ENCODE assay signal across 21 cellular contexts in the genomic region with DNA sequence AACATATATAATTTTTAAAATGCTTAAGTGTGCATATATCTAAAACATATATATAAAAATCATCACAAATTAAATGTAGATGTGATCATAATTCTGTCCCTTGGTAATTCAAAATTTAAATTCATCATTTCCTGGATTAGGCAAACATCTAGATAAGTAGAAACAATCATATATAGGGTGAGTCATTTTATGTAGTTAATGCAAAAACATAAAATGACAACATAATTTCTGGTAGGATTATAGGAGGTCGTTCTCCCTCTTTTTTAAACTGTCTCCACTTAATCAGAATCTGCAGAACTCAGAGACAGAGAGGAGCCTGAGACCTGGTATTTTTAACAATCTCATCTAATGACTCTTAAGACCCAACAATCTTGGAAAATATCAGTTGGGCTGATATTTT.
DNase-seq lines count a peak whose midpoint lies in the region; ATAC-seq, FAIRE-seq and TF ChIP-seq lines count a peak whose summit lies in the region.
"Had no signal": no experiment of that assay in that cellular context is flagged by ENCODE, and none has a peak within 500 bp of the region (broad histone marks: within the 10 kb centered on the region; RNA-seq: fewer than 3 reads in every experiment).

No MANE protein-coding gene starts in this region.

- H2BK120ac ChIP-seq in H9 (ENCODE audit: low read depth, low read length, poor library complexity, severe bottlenecking), result no peak overlapping the region

- H3K27me3 Mint-ChIP-seq in T-helper 2 cell treated with Interferon-gamma antibody and Interleukin-4, amounts not matched to agents 5 μg/mL and 100 μg/mL, for 36 hours (ENCODE audit: low read depth), result no peaks in the 10 kb centered on the region
- no peaks in the 10 kb centered on the region for H3K27me3 Mint-ChIP-seq in H9 (ENCODE audit: low read depth)
- H3K27me3 Mint-ChIP-seq in activated CD4-positive, alpha-beta T cell treated with anti-CD3 and anti-CD28 coated beads for 36 hours, result no peaks in the 10 kb centered on the region
- H3K27me3 Mint-ChIP-seq: IgD-negative memory B cell had no signal

- no peaks in the 10 kb centered on the region for H3K27me3 ChIP-seq in H9 (ENCODE audit: insufficient read depth, low read length)
- H3K27me3 ChIP-seq: BLaER1 had no signal

- no peak overlapping the region for H2BK20ac ChIP-seq in H9 (ENCODE audit: low read depth, low read length, poor library complexity, severe bottlenecking)

- H3K23me2 ChIP-seq in H9 (ENCODE audit: insufficient read length, low read depth, low read length, poor library complexity, severe bottlenecking), result no peaks in the 10 kb centered on the region

- no peaks in the 10 kb centered on the region for H3K9me3 Mint-ChIP-seq in T-helper 2 cell treated with Interferon-gamma antibody and Interleukin-4, amounts not matched to agents 5 μg/mL and 100 μg/mL, for 36 hours
- H3K9me3 Mint-ChIP-seq in H9, result no peaks in the 10 kb centered on the region
- no peaks in the 10 kb centered on the region for H3K9me3 Mint-ChIP-seq in activated CD4-positive, alpha-beta T cell treated with anti-CD3 and anti-CD28 coated beads for 36 hours (ENCODE audit: low read depth)
- H3K9me3 Mint-ChIP-seq: IgD-negative memory B cell had no signal

- no peaks in the 10 kb centered on the region for H3K9me3 ChIP-seq in H9 (ENCODE audit: control insufficient read depth, low read depth, low read length)
- H3K9me3 ChIP-seq: A549, BLaER1 had no signal

- no peak overlapping the region for H3K18ac ChIP-seq in H9 (ENCODE audit: insufficient read length, low read depth, low read length)

- TF ChIP-seq CTCF in H9 (conservative IDR thresholded peaks at IDR 0.05), result no peak

- CTCF ChIA-PET in activated CD4-positive, alpha-beta T cell treated with anti-CD3 and anti-CD28 coated beads for 36 hours (lab: Charles Lee), result no interaction called here

- no peak overlapping the region for H3T11ph ChIP-seq in H9 (ENCODE audit: low read length)

- POLR2A ChIA-PET in activated CD4-positive, alpha-beta T cell treated with anti-CD3 and anti-CD28 coated beads for 36 hours (lab: Charles Lee), result no interaction called here

- ATAC-seq in activated CD4-positive, alpha-beta T cell treated with anti-CD3 and anti-CD28 coated beads for 36 hours, result no peak
- ATAC-seq: A549, HepG2 had no signal

- no peaks in the 10 kb centered on the region for H3K4me1 Mint-ChIP-seq in T-helper 2 cell treated with Interferon-gamma antibody and Interleukin-4, amounts not matched to agents 5 μg/mL and 100 μg/mL, for 36 hours (ENCODE audit: low read depth)
- no peaks in the 10 kb centered on the region for H3K4me1 Mint-ChIP-seq in H9
- no peaks in the 10 kb centered on the region for H3K4me1 Mint-ChIP-seq in activated CD4-positive, alpha-beta T cell treated with anti-CD3 and anti-CD28 coated beads for 36 hours
- H3K4me1 Mint-ChIP-seq: CD14-positive monocyte; CD4-positive, alpha-beta memory T cell had no signal

- no peak overlapping the region for H3K27ac Mint-ChIP-seq in T-helper 2 cell treated with Interferon-gamma antibody and Interleukin-4, amounts not matched to agents 5 μg/mL and 100 μg/mL, for 36 hours
- no peak overlapping the region for H3K27ac Mint-ChIP-seq in H9
- H3K27ac Mint-ChIP-seq in activated CD4-positive, alpha-beta T cell treated with anti-CD3 and anti-CD28 coated beads for 36 hours, result no peak overlapping the region
- H3K27ac Mint-ChIP-seq: CD4-positive, alpha-beta memory T cell; IgD-negative memory B cell had no signal

- intact Hi-C loops in activated CD4-positive, alpha-beta T cell treated with anti-CD3 and anti-CD28 coated beads for 36 hours (cut with DNase I, micrococcal nuclease), result no loop called here

- FAIRE-seq in G401.6 (lab: Jason Lieb, UNC) (peak; percentile 25), colon (lab: Jason Lieb, UNC) (peak; percentile 10), frontal cortex (lab: Jason Lieb, UNC) (peak; percentile 68)
- FAIRE-seq: A549, GM12892, GM18507, HepG2 had no signal

- DNase-seq in frontal cortex (ENCODE audit: low spot score in 2 of 2) (no peak), H9 (no peak), NCI-H2107 (lab: John Stamatoyannopoulos, UW) (no peak)
- no peak for DNase-seq in T-helper 2 cell treated with Interferon-gamma antibody and Interleukin-4, amounts not matched to agents 5 μg/mL and 100 μg/mL, for 36 hours (ENCODE audit: low spot score)
- no peak for DNase-seq in activated CD4-positive, alpha-beta T cell treated with anti-CD3 and anti-CD28 coated beads for 36 hours
- DNase-seq: CD4-positive, alpha-beta memory T cell; DND-41; EL; GDM1; GOT3; H7; KBM-7 had no signal

- no peaks in the 10 kb centered on the region for H3K36me3 Mint-ChIP-seq in T-helper 2 cell treated with Interferon-gamma antibody and Interleukin-4, amounts not matched to agents 5 μg/mL and 100 μg/mL, for 36 hours (ENCODE audit: low read depth)
- no peaks in the 10 kb centered on the region for H3K36me3 Mint-ChIP-seq in H9 (ENCODE audit: insufficient read depth in 1 of 3, low read depth in 3 of 3)
- no peaks in the 10 kb centered on the region for H3K36me3 Mint-ChIP-seq in activated CD4-positive, alpha-beta T cell treated with anti-CD3 and anti-CD28 coated beads for 36 hours (ENCODE audit: low read depth)
- H3K36me3 Mint-ChIP-seq: CD14-positive monocyte; CD4-positive, alpha-beta memory T cell; IgD-negative memory B cell had no signal

- H2AK5ac ChIP-seq in H9 (ENCODE audit: insufficient read length, low read length), result no peak overlapping the region

- no peak overlapping the region for H4K91ac ChIP-seq in H9 (ENCODE audit: insufficient read length, low read depth, low read length)

- H4K8ac ChIP-seq in H9 (replicated peaks; ENCODE audit: insufficient read length, low read depth, low read length), result no peak overlapping the region

- no peak overlapping the region for H2BK15ac ChIP-seq in H9 (ENCODE audit: low read depth, low read length)

- no peak overlapping the region for H3K4me3 Mint-ChIP-seq in T-helper 2 cell treated with Interferon-gamma antibody and Interleukin-4, amounts not matched to agents 5 μg/mL and 100 μg/mL, for 36 hours
- H3K4me3 Mint-ChIP-seq in H9, result no peak overlapping the region
- no peak overlapping the region for H3K4me3 Mint-ChIP-seq in activated CD4-positive, alpha-beta T cell treated with anti-CD3 and anti-CD28 coated beads for 36 hours
- H3K4me3 Mint-ChIP-seq: CD14-positive monocyte; CD4-positive, alpha-beta memory T cell; IgD-negative memory B cell had no signal

- no peaks in the 10 kb centered on the region for H3K4me1 ChIP-seq in H9 (ENCODE audit: insufficient read depth, low read length)
- H3K4me1 ChIP-seq: A549, BLaER1 had no signal

- no peaks in the 10 kb centered on the region for H3K79me1 ChIP-seq in H9 (ENCODE audit: insufficient read depth, low read depth, low read length, poor library complexity, severe bottlenecking)

- no peak overlapping the region for H2BK12ac ChIP-seq in H9 (ENCODE audit: insufficient read length, low read depth, low read length)

- H3K9ac ChIP-seq in H9 (ENCODE audit: extremely low read depth, insufficient read length, low read length), result no peak overlapping the region
- H3K9ac ChIP-seq: BLaER1 had no signal

- no peak overlapping the region for H3K23ac ChIP-seq in H9 (ENCODE audit: insufficient read length, low read depth, low read length)

- H4K5ac ChIP-seq in H9 (ENCODE audit: insufficient read length, low read depth, low read length), result no peak overlapping the region

- H3K14ac ChIP-seq in H9 (ENCODE audit: insufficient read depth, low read length), result no peak overlapping the region

- no peak overlapping the region for H3K4me2 ChIP-seq in H9 (ENCODE audit: insufficient read depth, insufficient read length, low read length)
- H3K4me2 ChIP-seq: A549, BLaER1 had no signal

- no peaks in the 10 kb centered on the region for H3K79me2 ChIP-seq in H9 (ENCODE audit: insufficient read depth, low read length)

- H2AFZ ChIP-seq in H9 (ENCODE audit: low read length), result no peak overlapping the region

- no peak overlapping the region for H3K4ac ChIP-seq in H9 (ENCODE audit: low read depth, low read length)

- WGBS in H9 (ENCODE audit: extremely low coverage, insufficient read length, low lambda C conversion rate), result no CpG with 5 or more reads among the region's 1 CpG

- no peak overlapping the region for H3K27ac ChIP-seq in H9 (ENCODE audit: insufficient read length, low read depth, low read length)
- H3K27ac ChIP-seq: A549, BLaER1 had no signal

- no peak overlapping the region for H3K56ac ChIP-seq in H9 (ENCODE audit: insufficient read length, low read depth, low read length)

- no peaks in the 10 kb centered on the region for H4K20me1 ChIP-seq in H9 (ENCODE audit: control insufficient read depth, insufficient read depth, insufficient read length)
- H4K20me1 ChIP-seq: BLaER1 had no signal

- H2BK5ac ChIP-seq in H9 (ENCODE audit: insufficient read length, low read length), result no peak overlapping the region
